ENCODE assay signal across 1 cellular context in the genomic region with DNA sequence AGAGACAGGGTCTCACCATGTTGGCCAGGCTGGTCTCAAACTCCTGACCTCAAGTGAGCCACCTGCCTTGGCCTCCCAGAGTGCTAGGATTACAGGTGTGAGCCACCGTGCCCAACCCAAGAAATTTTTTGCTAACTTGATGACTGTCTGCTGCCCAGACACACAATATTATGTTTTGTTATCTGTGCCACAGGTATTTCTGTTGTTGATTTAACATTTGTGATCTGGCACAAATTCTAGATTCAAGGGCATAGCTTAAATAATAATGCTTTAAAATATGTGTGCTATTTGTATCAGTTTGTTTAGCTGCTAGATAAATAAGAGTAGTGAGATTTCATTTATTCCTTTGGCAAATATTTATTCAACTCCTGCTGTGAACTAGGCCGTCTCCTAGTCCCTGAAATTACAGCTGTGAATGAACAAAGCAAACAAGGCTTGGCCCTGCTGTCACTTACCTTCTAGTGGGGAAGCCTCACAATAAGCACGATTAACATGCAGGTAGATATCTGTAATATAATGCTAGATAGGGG.
A peak's percentile ranks its signal among the peaks of the same experiment; 100 is the strongest.
TF ChIP-seq lines count a peak whose summit lies in the region.

No MANE protein-coding gene starts in this region.

TF ChIP-seq in A549, 52 proteins besides CTCF, POLR2A, EP300 and RAD21 (continued from another document):
- TF ChIP-seq FOXS1 (CRISPR knock-in tag; IDR thresholded peaks at IDR 0.05) (peak; percentile 91; the same call in 1 of the 2 replicates), NFE2L2 (conservative IDR thresholded peaks at IDR 0.05; ENCODE audit: low read length) (no peak), KDM1A (IDR thresholded peaks at IDR 0.05; ENCODE audit: low read depth) (no peak), JUNB (IDR thresholded peaks at IDR 0.05) (peak; percentile 68), GATA3 (IDR thresholded peaks at IDR 0.05; ENCODE audit: borderline replicate concordance) (peak; percentile 97), MAFK (IDR thresholded peaks at IDR 0.05; ENCODE audit: partially characterized antibody) (no peak), NR3C1 (IDR thresholded peaks at IDR 0.05) (no peak), FOSL2 (IDR thresholded peaks at IDR 0.05) (0 out of 2 replicates have a peak, but pooled peaks have one; percentile 29), FOSL2 (CRISPR knock-in tag; IDR thresholded peaks at IDR 0.05) (peak; percentile 77), ESRRA (IDR thresholded peaks at IDR 0.05; ENCODE audit: borderline replicate concordance, low read length) (no peak; the same call in 1 of the 2 replicates)
- TF ChIP-seq, protein P1, sequence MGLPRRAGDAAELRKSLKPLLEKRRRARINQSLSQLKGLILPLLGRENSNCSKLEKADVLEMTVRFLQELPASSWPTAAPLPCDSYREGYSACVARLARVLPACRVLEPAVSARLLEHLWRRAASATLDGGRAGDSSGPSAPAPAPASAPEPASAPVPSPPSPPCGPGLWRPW (IDR thresholded peaks at IDR 0.05) = no peak
- TF ChIP-seq, protein P2, sequence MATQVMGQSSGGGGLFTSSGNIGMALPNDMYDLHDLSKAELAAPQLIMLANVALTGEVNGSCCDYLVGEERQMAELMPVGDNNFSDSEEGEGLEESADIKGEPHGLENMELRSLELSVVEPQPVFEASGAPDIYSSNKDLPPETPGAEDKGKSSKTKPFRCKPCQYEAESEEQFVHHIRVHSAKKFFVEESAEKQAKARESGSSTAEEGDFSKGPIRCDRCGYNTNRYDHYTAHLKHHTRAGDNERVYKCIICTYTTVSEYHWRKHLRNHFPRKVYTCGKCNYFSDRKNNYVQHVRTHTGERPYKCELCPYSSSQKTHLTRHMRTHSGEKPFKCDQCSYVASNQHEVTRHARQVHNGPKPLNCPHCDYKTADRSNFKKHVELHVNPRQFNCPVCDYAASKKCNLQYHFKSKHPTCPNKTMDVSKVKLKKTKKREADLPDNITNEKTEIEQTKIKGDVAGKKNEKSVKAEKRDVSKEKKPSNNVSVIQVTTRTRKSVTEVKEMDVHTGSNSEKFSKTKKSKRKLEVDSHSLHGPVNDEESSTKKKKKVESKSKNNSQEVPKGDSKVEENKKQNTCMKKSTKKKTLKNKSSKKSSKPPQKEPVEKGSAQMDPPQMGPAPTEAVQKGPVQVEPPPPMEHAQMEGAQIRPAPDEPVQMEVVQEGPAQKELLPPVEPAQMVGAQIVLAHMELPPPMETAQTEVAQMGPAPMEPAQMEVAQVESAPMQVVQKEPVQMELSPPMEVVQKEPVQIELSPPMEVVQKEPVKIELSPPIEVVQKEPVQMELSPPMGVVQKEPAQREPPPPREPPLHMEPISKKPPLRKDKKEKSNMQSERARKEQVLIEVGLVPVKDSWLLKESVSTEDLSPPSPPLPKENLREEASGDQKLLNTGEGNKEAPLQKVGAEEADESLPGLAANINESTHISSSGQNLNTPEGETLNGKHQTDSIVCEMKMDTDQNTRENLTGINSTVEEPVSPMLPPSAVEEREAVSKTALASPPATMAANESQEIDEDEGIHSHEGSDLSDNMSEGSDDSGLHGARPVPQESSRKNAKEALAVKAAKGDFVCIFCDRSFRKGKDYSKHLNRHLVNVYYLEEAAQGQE (IDR thresholded peaks at IDR 0.05) = no peak
- TF ChIP-seq, protein P3, sequence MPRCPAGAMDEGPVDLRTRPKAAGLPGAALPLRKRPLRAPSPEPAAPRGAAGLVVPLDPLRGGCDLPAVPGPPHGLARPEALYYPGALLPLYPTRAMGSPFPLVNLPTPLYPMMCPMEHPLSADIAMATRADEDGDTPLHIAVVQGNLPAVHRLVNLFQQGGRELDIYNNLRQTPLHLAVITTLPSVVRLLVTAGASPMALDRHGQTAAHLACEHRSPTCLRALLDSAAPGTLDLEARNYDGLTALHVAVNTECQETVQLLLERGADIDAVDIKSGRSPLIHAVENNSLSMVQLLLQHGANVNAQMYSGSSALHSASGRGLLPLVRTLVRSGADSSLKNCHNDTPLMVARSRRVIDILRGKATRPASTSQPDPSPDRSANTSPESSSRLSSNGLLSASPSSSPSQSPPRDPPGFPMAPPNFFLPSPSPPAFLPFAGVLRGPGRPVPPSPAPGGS (IDR thresholded peaks at IDR 0.05) = peak; percentile 64; the same call in 1 of the 3 replicates
TF ChIP-seq in A549: peak in this region for 11.
